ENCODE assay signal across 10 cellular contexts in the genomic region with DNA sequence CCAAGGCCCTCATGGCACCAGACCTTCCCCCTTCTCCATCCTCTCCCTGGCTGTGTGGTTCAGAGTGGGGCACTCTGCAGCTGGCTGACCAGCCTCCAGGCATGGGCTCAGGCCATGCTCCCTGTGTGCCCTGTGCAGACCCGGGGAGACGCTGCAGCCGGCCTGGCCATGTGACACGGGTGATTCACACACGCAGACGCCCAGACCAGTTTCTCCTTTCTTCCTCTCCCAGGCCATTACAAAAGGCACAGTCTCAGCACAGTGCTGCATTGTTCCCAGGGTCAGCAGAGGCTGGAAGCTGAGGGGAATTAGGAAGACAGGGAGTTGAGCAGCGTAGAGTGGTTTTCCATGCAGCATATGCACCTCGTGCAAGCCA.
DNase-seq lines count a peak whose midpoint lies in the region; FAIRE-seq and TF ChIP-seq lines count a peak whose summit lies in the region.
"Had no signal": no experiment of that assay in that cellular context is flagged by ENCODE, and none has a peak within 500 bp of the region (broad histone marks: within the 10 kb centered on the region; RNA-seq: fewer than 3 reads in every experiment).

No MANE protein-coding gene starts in this region.

- H4K20me1 ChIP-seq in endothelial cell of umbilical vein (replicated peaks; ENCODE audit: control insufficient read depth, extremely low read depth, insufficient read depth, low read length), result no peaks in the 10 kb centered on the region

- peak overlapping the region in 1 of 2 experiments; percentile 62 for H3K18ac ChIP-seq in mesenchymal stem cell (ENCODE audit: low read depth in 1 of 2, low read length in 2 of 2)

- H3K4me1 ChIP-seq in endothelial cell of umbilical vein (ENCODE audit: control insufficient read depth, extremely low read depth, insufficient read depth, low read length) (no peaks in the 10 kb centered on the region), mesenchymal stem cell (ENCODE audit: control insufficient read depth, insufficient read depth, low read depth, low read length) (peaks cover 23% of the 10 kb centered on the region)
- H3K4me1 ChIP-seq: HAP-1 had no signal

- H3K23ac ChIP-seq in mesenchymal stem cell (ENCODE audit: low read length in 2 of 2), result no peak overlapping the region

- H3K79me2 ChIP-seq in endothelial cell of umbilical vein (ENCODE audit: control insufficient read depth, insufficient read depth, low read length), result no peaks in the 10 kb centered on the region

- H2BK15ac ChIP-seq in mesenchymal stem cell (ENCODE audit: low read depth, poor library complexity, severe bottlenecking), result no peak overlapping the region

- H3K4me3 ChIP-seq in MG63 (no peak overlapping the region), endothelial cell of umbilical vein (replicated peaks in 1 of 3; ENCODE audit: insufficient read depth in 1 of 3, low read depth in 1 of 3, low read length in 3 of 3) (no peak overlapping the region), mesenchymal stem cell (ENCODE audit: insufficient read depth in 1 of 2, low read depth in 1 of 2, low read length in 2 of 2) (no peak overlapping the region)
- H3K4me3 ChIP-seq: HAP-1 had no signal

- no peaks in the 10 kb centered on the region for H3K79me1 ChIP-seq in mesenchymal stem cell (replicated peaks; ENCODE audit: low read length, poor library complexity, severe bottlenecking)

- H3K4ac ChIP-seq in mesenchymal stem cell (ENCODE audit: low read depth in 1 of 2, low read length in 2 of 2), result peak overlapping the region in 1 of 2 experiments; percentile 2

- BruUV-seq in endothelial cell of umbilical vein (replicated peaks; lab: Mats Ljungman, UMichigan), result no TSS peak

- DNase-seq in MG63, result peak; percentile 39
- peak; percentile 11 for DNase-seq in endothelial cell of umbilical vein (ENCODE audit: low read depth, low spot score)
- peak; percentile 75 for DNase-seq in mesenchymal stem cell
- peak; percentile 96 for DNase-seq in superior temporal gyrus (ENCODE audit: extremely low spot score)
- DNase-seq in cerebellar nuclear complex (lab: John Stamatoyannopoulos, UW), result no peak
- DNase-seq in NOMO-1 (lab: John Stamatoyannopoulos, UW; ENCODE audit: unreplicated experiment in 2 of 2), result no peak
- no peak for DNase-seq in cortex of kidney (lab: John Stamatoyannopoulos, UW)
- DNase-seq in NK-92 (lab: John Stamatoyannopoulos, UW; ENCODE audit: unreplicated experiment), result no peak

- H3K4me2 ChIP-seq in endothelial cell of umbilical vein (ENCODE audit: insufficient read depth, low read length), result no peak overlapping the region
- H3K4me2 ChIP-seq in mesenchymal stem cell (ENCODE audit: low read length, poor library complexity, severe bottlenecking), result no peak overlapping the region

- POLR2A ChIA-PET in endothelial cell of umbilical vein (lab: Charles Lee), result no interaction called here

- H3K27me3 ChIP-seq in MG63, result no peaks in the 10 kb centered on the region
- peaks cover 0 to 3% of the 10 kb centered on the region in 2 experiments for H3K27me3 ChIP-seq in endothelial cell of umbilical vein (ENCODE audit: control insufficient read depth in 2 of 2, insufficient read depth in 2 of 2, low read length in 2 of 2)
- H3K27me3 ChIP-seq in mesenchymal stem cell (ENCODE audit: control insufficient read depth in 1 of 2, insufficient read depth in 1 of 2, low read length in 2 of 2), result peaks cover 3 to 7% of the 10 kb centered on the region in 2 experiments

- dilution Hi-C loops in endothelial cell of umbilical vein (cut with MboI; ENCODE audit: extremely low pct_ligation_motif_present, low sequenced_read_pairs), result no loop called here

- H3K9me3 ChIP-seq in MG63 (no peaks in the 10 kb centered on the region), endothelial cell of umbilical vein (replicated peaks; ENCODE audit: control insufficient read depth, insufficient read depth, low read length) (no peaks in the 10 kb centered on the region), mesenchymal stem cell (ENCODE audit: control insufficient read depth, low read length) (no peaks in the 10 kb centered on the region)
- H3K9me3 ChIP-seq: HAP-1 had no signal

- H3K36me3 ChIP-seq in MG63 (no peaks in the 10 kb centered on the region), endothelial cell of umbilical vein (ENCODE audit: control insufficient read depth in 2 of 2, extremely low read depth in 1 of 2, insufficient read depth in 2 of 2, low read length in 2 of 2) (no peaks in the 10 kb centered on the region), mesenchymal stem cell (ENCODE audit: control insufficient read depth in 1 of 2, insufficient read depth in 2 of 2, low read depth in 1 of 2, low read length in 2 of 2) (no peaks in the 10 kb centered on the region)
- H3K36me3 ChIP-seq: HAP-1 had no signal

- peak overlapping the region in 1 of 2 experiments; percentile 2 for H3K14ac ChIP-seq in mesenchymal stem cell (ENCODE audit: low read length in 2 of 2)

- H4K8ac ChIP-seq in mesenchymal stem cell (ENCODE audit: low read length), result peak overlapping the region; percentile 64

- CTCF ChIA-PET in endothelial cell of umbilical vein (lab: Charles Lee), result interaction anchor here (1.4 to 3.3 kb wide), 3 partner anchors 65 to 1030 kb away, joined by 3 to 73 read pairs (median 25); no protein-coding TSS in a partner anchor

- TF ChIP-seq CTCF in endothelial cell of umbilical vein (IDR thresholded peaks at IDR 0.05; ENCODE audit: extremely low read depth in 1 of 2, insufficient read depth in 1 of 2, low read depth in 1 of 2, low read length in 2 of 2), result no peak

- peak overlapping the region; percentile 16 to 84 for H2BK12ac ChIP-seq in mesenchymal stem cell (ENCODE audit: low read length in 2 of 2)

- H3K9ac ChIP-seq in endothelial cell of umbilical vein (replicated peaks; ENCODE audit: extremely low read depth, insufficient read depth, low read length), result no peak overlapping the region
- peak overlapping the region; percentile 3 for H3K9ac ChIP-seq in mesenchymal stem cell (ENCODE audit: low read length)

- intact Hi-C loops in endothelial cell of umbilical vein (cut with micrococcal nuclease), result loop anchor here (5.0 kb wide), 2 partner anchors 572 to 1197 kb away; no protein-coding TSS in a partner anchor

- H2AK5ac ChIP-seq in mesenchymal stem cell (ENCODE audit: low read length, severe bottlenecking), result peak overlapping the region; percentile 42

- H2BK120ac ChIP-seq in mesenchymal stem cell (ENCODE audit: low read depth, low read length), result no peak overlapping the region

- H3K9me1 ChIP-seq in endothelial cell of umbilical vein (replicated peaks; ENCODE audit: control insufficient read depth, extremely low read depth, insufficient read depth, low read length), result no peaks in the 10 kb centered on the region

- no peak for TF ChIP-seq POLR2A in endothelial cell of umbilical vein (IDR thresholded peaks at IDR 0.05; ENCODE audit: low read depth, low read length)

- H2AFZ ChIP-seq in endothelial cell of umbilical vein (ENCODE audit: low read depth, low read length) (no peak overlapping the region), mesenchymal stem cell (ENCODE audit: low read depth, low read length) (peak overlapping the region; percentile 29)

- peak overlapping the region; percentile 73 for H4K91ac ChIP-seq in mesenchymal stem cell (ENCODE audit: low read length)

- no peak overlapping the region for H2BK5ac ChIP-seq in mesenchymal stem cell (ENCODE audit: low read depth, low read length, poor library complexity, severe bottlenecking)

- 20% methylated on average over 7 of the region's 8 CpGs for WGBS in mesenchymal stem cell

- no peak for FAIRE-seq in endothelial cell of umbilical vein (lab: Jason Lieb, UNC)
- FAIRE-seq: colon had no signal

- H3K27ac ChIP-seq in endothelial cell of umbilical vein (ENCODE audit: insufficient read depth, low read depth, low read length) (no peak overlapping the region), mesenchymal stem cell (ENCODE audit: low read length, poor library complexity, severe bottlenecking) (no peak overlapping the region)

TF ChIP-seq in endothelial cell of umbilical vein, 7 proteins besides CTCF, POLR2A, EP300 and RAD21:
- TF ChIP-seq FOS (IDR thresholded peaks at IDR 0.05; ENCODE audit: borderline replicate concordance, insufficient read depth, low read length) (no peak), POLR2AphosphoS5 (IDR thresholded peaks at IDR 0.05; ENCODE audit: insufficient read depth, low read depth, low read length) (no peak), EZH2 (IDR thresholded peaks at IDR 0.05; ENCODE audit: borderline replicate concordance, low read depth, low read length, severe bottlenecking) (no peak), MYC (IDR thresholded peaks at IDR 0.05; ENCODE audit: low read depth, low read length) (no peak), JUN (IDR thresholded peaks at IDR 0.05; ENCODE audit: borderline replicate concordance, insufficient read depth, insufficient read length, low read depth) (no peak), GATA2 (IDR thresholded peaks at IDR 0.05; ENCODE audit: insufficient read depth, insufficient read length, low read depth, low read length) (no peak)
- TF ChIP-seq, protein P1, sequence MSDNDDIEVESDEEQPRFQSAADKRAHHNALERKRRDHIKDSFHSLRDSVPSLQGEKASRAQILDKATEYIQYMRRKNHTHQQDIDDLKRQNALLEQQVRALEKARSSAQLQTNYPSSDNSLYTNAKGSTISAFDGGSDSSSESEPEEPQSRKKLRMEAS (IDR thresholded peaks at IDR 0.05; ENCODE audit: insufficient read depth, insufficient read length), result no peak

Comparison
In these comparisons a context has a peak if more than half of its experiments do, and no peak if none do; other contexts are left out.
1. DNase-seq: peak in MG63 (single experiment), endothelial cell of umbilical vein (single experiment), mesenchymal stem cell (single experiment) and superior temporal gyrus (single experiment); none in cerebellar nuclear complex (0 of 2), NOMO-1 (0 of 2), cortex of kidney (single experiment) and NK-92 (single experiment).